In the genomic region with DNA sequence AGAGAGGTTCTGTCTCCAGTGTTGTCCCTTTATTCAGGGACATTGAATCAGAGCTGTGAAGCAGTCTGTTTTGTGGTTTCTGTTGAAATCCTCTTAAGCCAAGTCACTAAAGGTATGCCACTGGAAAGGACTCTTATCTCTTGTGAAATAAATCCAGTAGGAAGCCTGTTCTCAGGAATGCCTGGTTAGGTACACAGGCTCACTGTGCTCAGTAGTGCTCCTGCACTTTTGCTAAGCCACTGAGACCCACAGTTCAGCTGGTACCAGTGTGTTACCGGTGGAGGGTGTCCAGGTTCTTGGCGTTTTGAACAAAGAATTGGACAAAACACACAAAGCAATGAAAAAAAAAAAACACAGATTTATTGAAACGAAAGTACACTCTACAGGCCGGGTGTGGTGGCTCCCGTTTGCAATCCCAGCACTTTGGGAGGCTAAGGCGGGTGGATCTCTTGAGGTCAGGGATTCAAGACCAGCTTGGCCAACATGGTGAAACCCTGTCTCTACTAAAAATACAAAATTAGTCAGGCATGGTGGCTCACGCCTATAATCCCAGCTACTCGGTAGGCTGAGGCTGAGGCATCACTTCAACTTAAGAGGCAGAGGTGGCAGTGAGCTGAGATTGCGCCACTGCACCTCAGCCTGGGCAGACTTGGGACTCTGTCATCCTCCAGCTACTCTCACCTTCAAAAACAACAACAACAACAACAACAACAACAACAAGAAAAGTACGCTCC, we compare ENCODE assay signal across 1 cellular context.
TF ChIP-seq lines count a peak whose summit lies in the region.

No MANE protein-coding gene starts in this region.

TF ChIP-seq in WTC11, 78 proteins besides CTCF, POLR2A, EP300 and RAD21:
- TF ChIP-seq SOX15 (CRISPR knock-in tag; IDR thresholded peaks at IDR 0.05), result no peak
- TF ChIP-seq GABPB1 (CRISPR knock-in tag; IDR thresholded peaks at IDR 0.05), result peak; percentile 42; the same call in 1 of the 2 replicates
TF ChIP-seq in WTC11: peak in this region for 1.
